In genomic region chr16:528111-529011, GRCh38 we compare ENCODE assay signal across 1 cellular context.
TF ChIP-seq lines count a peak whose summit lies in the region.

No MANE protein-coding gene starts in this region.

TF ChIP-seq in GM23338, 12 proteins besides CTCF, POLR2A, EP300 and RAD21:
- TF ChIP-seq NANOG (IDR thresholded peaks at IDR 0.05; ENCODE audit: borderline replicate concordance) (no peak), ETS1 (IDR thresholded peaks at IDR 0.05) (no peak), ZNF462 (CRISPR knock-in tag; IDR thresholded peaks at IDR 0.05) (no peak), ZNF114 (CRISPR knock-in tag; IDR thresholded peaks at IDR 0.05) (no peak), JUNB (IDR thresholded peaks at IDR 0.05; ENCODE audit: unreplicated experiment) (no peak), REST (IDR thresholded peaks at IDR 0.05; ENCODE audit: unreplicated experiment) (no peak), CREB1 (CRISPR knock-in tag; IDR thresholded peaks at IDR 0.05; ENCODE audit: low read depth) (no peak), EZH2 (IDR thresholded peaks at IDR 0.05; ENCODE audit: low read depth, unreplicated experiment) (no peak), EZH2phosphoT487 (IDR thresholded peaks at IDR 0.05; ENCODE audit: unreplicated experiment) (no peak), POLR2AphosphoS5 (IDR thresholded peaks at IDR 0.05; ENCODE audit: low read depth) (no peak), ZNF331 (CRISPR knock-in tag; IDR thresholded peaks at IDR 0.05; ENCODE audit: low read depth) (no peak), STAT1 (IDR thresholded peaks at IDR 0.05; ENCODE audit: unreplicated experiment) (no peak)
TF ChIP-seq in GM23338: peak in this region for 0.
